In genomic region chr2:159617651-159618050, GRCh38 we compare ENCODE assay signal across 10 cellular contexts.
A peak's percentile ranks its signal among the peaks of the same experiment; 100 is the strongest.
DNase-seq lines count a peak whose midpoint lies in the region; ATAC-seq and TF ChIP-seq lines count a peak whose summit lies in the region.
"Had no signal": no experiment of that assay in that cellular context is flagged by ENCODE, and none has a peak within 500 bp of the region (broad histone marks: within the 10 kb centered on the region; RNA-seq: fewer than 3 reads in every experiment).

No MANE protein-coding gene starts in this region.

- no peaks in the 10 kb centered on the region for H3K27me3 ChIP-seq in neuron (ENCODE audit: insufficient read depth, low read length)

- H3K4me3 ChIP-seq in choroid plexus epithelial cell (ENCODE audit: low read depth, low read length) (peak overlapping the region; percentile 80), neuron (ENCODE audit: low read length) (peak overlapping the region; percentile 98)
- H3K4me3 ChIP-seq: GM12878 had no signal

- H3K9me3 ChIP-seq in neuron (ENCODE audit: low read length): no peaks in the 10 kb centered on the region

- H2AFZ ChIP-seq in neuron (ENCODE audit: low read depth, low read length): no peak overlapping the region

- H3K36me3 ChIP-seq in neuron (ENCODE audit: insufficient read depth, low read length): no peaks in the 10 kb centered on the region

- peaks cover 23% of the 10 kb centered on the region for H3K4me1 ChIP-seq in neuron (ENCODE audit: insufficient read depth, low read length)

- ATAC-seq in HG02623 (IDR thresholded peaks at IDR 0.05; ENCODE audit: unreplicated experiment): no peak
- no peak for ATAC-seq in GM19463 (IDR thresholded peaks at IDR 0.05; ENCODE audit: unreplicated experiment)
- ATAC-seq: GM12878 had no signal

- DNase-seq in DMS79 (lab: John Stamatoyannopoulos, UW) (peak; percentile 38), NCI-H2171 (lab: John Stamatoyannopoulos, UW) (peak; percentile 67), choroid plexus epithelial cell (ENCODE audit: low read depth) (peak; percentile 52), amniotic stem cell (lab: John Stamatoyannopoulos, UW) (no peak)
- no peak for DNase-seq in activated naive CD4-positive, alpha-beta T cell treated with Interleukin-2 at 50 U/mL for 16 hours
- DNase-seq: MM.1S had no signal

- TF ChIP-seq CTCF in choroid plexus epithelial cell (conservative IDR thresholded peaks at IDR 0.05; ENCODE audit: low read depth, low read length): no peak

Comparison
In these comparisons a context has a peak if more than half of its experiments do, and no peak if none do; other contexts are left out.
1. DNase-seq: peak in DMS79 (single experiment), NCI-H2171 (single experiment) and choroid plexus epithelial cell (single experiment); none in amniotic stem cell (single experiment) and activated naive CD4-positive, alpha-beta T cell treated with Interleukin-2 at 50 U/mL for 16 hours (single experiment).